19 cellular contexts compared by ENCODE assay signal in the genomic region with DNA sequence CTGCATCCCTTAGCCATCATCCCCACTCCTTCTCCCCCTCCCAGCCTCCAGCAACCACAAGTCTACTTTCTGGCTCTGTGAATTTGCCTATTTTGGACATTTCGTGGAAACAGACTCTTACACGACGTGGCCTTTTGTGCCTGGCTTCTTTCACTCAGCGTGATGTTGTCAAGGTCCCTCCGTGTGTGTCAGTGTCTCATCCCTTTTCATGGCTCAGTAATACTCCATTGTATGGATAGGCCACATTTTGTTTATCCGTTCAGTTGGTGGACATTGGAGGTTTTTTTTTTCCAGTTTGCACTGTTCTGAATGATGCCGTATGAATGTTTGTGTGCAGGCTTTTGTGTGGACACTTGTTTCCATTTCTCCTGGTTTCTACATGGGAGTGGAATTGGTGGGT.
"Had no signal": no experiment of that assay in that cellular context is flagged by ENCODE, and none has a peak within 500 bp of the region (broad histone marks: within the 10 kb centered on the region; RNA-seq: fewer than 3 reads in every experiment).

No MANE protein-coding gene starts in this region.

- H3K27me3 ChIP-seq: esophagus squamous epithelium, ovary, tibial nerve had no signal

- H3K36me3 ChIP-seq: ovary had no signal

- DNase-seq: activated B cell treated with CpG ODN at 0.5 μM for 24 hours; activated CD4-positive, alpha-beta T cell treated with anti-CD3 and anti-CD28 coated beads, Interleukin-2, amount 10 ng/mL, durations not matched to agents 24 days and 14 days; activated CD8-positive, alpha-beta memory T cell treated with anti-CD3 and anti-CD28 coated beads, Interleukin-2, amount 50 U/mL, for 48 hours; activated gamma-delta T cell; activated naive CD8-positive, alpha-beta T cell treated with anti-CD3 and anti-CD28 coated beads for 36 hours; activated T-cell treated with anti-CD3 and anti-CD28 coated beads, Interleukin-2, amount 50 U/mL, for 72 hours; amygdala; cortex of kidney; effector CD8-positive, alpha-beta T cell; esophagus squamous epithelium; hypothalamus; ovary; stimulated activated CD4-positive, alpha-beta T cell treated with anti-CD3 and anti-CD28 coated beads, Interleukin-15, amount 100 ng/mL, for 24 hours; stimulated activated CD4-positive, alpha-beta T cell treated with anti-CD3 and anti-CD28 coated beads, Interleukin-4, amount 100 ng/mL, for 1 hour; stimulated activated naive CD4-positive, alpha-beta T cell; substantia nigra had no signal

- H3K4me3 ChIP-seq: esophagus squamous epithelium, ovary, skin epidermis, tibial nerve had no signal

- H3K27ac ChIP-seq: esophagus squamous epithelium, ovary, skin epidermis had no signal

- H3K9me3 ChIP-seq: esophagus squamous epithelium, ovary, tibial nerve had no signal

- ATAC-seq: activated T-cell treated with anti-CD3 and anti-CD28 coated beads, Interleukin-2, amount 50 U/mL, for 72 hours had no signal

- FAIRE-seq: endothelial cell of umbilical vein had no signal
